In the genomic region with DNA sequence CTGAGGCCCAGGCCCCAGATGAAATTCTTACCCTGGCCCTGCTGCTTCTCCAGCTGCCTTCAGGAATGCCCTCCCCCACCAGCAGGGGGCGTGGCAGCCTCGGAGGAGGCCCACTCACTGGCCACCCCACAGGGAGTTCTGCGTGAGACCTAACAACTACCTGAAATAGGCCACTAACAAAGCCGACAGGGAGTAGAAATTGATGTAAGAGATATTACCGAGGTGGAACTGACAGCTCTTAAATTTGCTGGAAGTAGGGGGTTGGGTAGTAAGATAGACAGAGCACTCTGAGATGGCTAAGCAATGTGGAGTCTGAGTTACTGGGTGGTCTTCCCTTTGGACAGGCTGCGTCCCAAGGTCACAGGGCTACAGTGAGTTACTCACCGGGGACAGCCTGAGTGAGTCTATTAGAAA, we compare ENCODE assay signal across 1 cellular context.
TF ChIP-seq lines count a peak whose summit lies in the region.

No MANE protein-coding gene starts in this region.

TF ChIP-seq in K562, 482 proteins besides CTCF, POLR2A, EP300 and RAD21 (continued from another document):
- no peak for TF ChIP-seq GATAD2A (IDR thresholded peaks at IDR 0.05)
- no peak for TF ChIP-seq ZNF717 (CRISPR knock-in tag; IDR thresholded peaks at IDR 0.05)
- 0 out of 2 replicates have a peak, but pooled peaks have one; percentile 41 for TF ChIP-seq ARID2 (IDR thresholded peaks at IDR 0.05)
- TF ChIP-seq ZFP30 (CRISPR knock-in tag; IDR thresholded peaks at IDR 0.05; ENCODE audit: borderline replicate concordance), result no peak
- no peak for TF ChIP-seq COPS2 (conservative IDR thresholded peaks at IDR 0.05)
- TF ChIP-seq MXI1 (IDR thresholded peaks at IDR 0.05; ENCODE audit: low read depth, low read length), result no peak
- no peak for TF ChIP-seq SREBF2 (CRISPR knock-in tag; IDR thresholded peaks at IDR 0.05)
- TF ChIP-seq, protein P1, sequence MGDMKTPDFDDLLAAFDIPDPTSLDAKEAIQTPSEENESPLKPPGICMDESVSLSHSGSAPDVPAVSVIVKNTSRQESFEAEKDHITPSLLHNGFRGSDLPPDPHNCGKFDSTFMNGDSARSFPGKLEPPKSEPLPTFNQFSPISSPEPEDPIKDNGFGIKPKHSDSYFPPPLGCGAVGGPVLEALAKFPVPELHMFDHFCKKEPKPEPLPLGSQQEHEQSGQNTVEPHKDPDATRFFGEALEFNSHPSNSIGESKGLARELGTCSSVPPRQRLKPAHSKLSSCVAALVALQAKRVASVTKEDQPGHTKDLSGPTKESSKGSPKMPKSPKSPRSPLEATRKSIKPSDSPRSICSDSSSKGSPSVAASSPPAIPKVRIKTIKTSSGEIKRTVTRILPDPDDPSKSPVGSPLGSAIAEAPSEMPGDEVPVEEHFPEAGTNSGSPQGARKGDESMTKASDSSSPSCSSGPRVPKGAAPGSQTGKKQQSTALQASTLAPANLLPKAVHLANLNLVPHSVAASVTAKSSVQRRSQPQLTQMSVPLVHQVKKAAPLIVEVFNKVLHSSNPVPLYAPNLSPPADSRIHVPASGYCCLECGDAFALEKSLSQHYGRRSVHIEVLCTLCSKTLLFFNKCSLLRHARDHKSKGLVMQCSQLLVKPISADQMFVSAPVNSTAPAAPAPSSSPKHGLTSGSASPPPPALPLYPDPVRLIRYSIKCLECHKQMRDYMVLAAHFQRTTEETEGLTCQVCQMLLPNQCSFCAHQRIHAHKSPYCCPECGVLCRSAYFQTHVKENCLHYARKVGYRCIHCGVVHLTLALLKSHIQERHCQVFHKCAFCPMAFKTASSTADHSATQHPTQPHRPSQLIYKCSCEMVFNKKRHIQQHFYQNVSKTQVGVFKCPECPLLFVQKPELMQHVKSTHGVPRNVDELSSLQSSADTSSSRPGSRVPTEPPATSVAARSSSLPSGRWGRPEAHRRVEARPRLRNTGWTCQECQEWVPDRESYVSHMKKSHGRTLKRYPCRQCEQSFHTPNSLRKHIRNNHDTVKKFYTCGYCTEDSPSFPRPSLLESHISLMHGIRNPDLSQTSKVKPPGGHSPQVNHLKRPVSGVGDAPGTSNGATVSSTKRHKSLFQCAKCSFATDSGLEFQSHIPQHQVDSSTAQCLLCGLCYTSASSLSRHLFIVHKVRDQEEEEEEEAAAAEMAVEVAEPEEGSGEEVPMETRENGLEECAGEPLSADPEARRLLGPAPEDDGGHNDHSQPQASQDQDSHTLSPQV (IDR thresholded peaks at IDR 0.05), result no peak
- TF ChIP-seq ESRRB (CRISPR knock-in tag; IDR thresholded peaks at IDR 0.05; ENCODE audit: borderline replicate concordance), result no peak
- TF ChIP-seq, protein P2, sequence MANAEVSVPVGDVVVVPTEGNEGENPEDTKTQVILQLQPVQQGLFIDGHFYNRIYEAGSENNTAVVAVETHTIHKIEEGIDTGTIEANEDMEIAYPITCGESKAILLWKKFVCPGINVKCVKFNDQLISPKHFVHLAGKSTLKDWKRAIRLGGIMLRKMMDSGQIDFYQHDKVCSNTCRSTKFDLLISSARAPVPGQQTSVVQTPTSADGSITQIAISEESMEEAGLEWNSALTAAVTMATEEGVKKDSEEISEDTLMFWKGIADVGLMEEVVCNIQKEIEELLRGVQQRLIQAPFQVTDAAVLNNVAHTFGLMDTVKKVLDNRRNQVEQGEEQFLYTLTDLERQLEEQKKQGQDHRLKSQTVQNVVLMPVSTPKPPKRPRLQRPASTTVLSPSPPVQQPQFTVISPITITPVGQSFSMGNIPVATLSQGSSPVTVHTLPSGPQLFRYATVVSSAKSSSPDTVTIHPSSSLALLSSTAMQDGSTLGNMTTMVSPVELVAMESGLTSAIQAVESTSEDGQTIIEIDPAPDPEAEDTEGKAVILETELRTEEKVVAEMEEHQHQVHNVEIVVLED (CRISPR knock-in tag; IDR thresholded peaks at IDR 0.05), result no peak
- TF ChIP-seq, protein P3, sequence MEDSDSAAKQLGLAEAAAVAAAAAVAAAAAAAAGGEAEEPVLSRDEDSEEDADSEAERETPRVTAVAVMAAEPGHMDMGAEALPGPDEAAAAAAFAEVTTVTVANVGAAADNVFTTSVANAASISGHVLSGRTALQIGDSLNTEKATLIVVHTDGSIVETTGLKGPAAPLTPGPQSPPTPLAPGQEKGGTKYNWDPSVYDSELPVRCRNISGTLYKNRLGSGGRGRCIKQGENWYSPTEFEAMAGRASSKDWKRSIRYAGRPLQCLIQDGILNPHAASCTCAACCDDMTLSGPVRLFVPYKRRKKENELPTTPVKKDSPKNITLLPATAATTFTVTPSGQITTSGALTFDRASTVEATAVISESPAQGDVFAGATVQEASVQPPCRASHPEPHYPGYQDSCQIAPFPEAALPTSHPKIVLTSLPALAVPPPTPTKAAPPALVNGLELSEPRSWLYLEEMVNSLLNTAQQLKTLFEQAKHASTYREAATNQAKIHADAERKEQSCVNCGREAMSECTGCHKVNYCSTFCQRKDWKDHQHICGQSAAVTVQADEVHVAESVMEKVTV (CRISPR knock-in tag; IDR thresholded peaks at IDR 0.05), result peak; percentile 85
- TF ChIP-seq HDAC8 (tag; IDR thresholded peaks at IDR 0.05), result no peak
- TF ChIP-seq, protein P4, sequence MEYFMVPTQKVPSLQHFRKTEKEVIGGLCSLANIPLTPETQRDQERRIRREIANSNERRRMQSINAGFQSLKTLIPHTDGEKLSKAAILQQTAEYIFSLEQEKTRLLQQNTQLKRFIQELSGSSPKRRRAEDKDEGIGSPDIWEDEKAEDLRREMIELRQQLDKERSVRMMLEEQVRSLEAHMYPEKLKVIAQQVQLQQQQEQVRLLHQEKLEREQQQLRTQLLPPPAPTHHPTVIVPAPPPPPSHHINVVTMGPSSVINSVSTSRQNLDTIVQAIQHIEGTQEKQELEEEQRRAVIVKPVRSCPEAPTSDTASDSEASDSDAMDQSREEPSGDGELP (CRISPR knock-in tag; IDR thresholded peaks at IDR 0.05; ENCODE audit: borderline replicate concordance), result peak; percentile 31; the same call in 1 of the 2 replicates
- TF ChIP-seq FUS (optimal IDR thresholded peaks at IDR 0.05; ENCODE audit: low read depth, low read length), result no peak
- peak in 1 of 2 experiments; percentile 66; a peak in 2 of 4 replicates for TF ChIP-seq MAZ (CRISPR knock-in tag; conservative IDR thresholded peaks at IDR 0.05 in 1 of 2, IDR thresholded peaks at IDR 0.05 in 1 of 2)
- no peak for TF ChIP-seq SRSF9 (IDR thresholded peaks at IDR 0.05; ENCODE audit: borderline replicate concordance, low read depth, low read length)
- TF ChIP-seq, protein P5, sequence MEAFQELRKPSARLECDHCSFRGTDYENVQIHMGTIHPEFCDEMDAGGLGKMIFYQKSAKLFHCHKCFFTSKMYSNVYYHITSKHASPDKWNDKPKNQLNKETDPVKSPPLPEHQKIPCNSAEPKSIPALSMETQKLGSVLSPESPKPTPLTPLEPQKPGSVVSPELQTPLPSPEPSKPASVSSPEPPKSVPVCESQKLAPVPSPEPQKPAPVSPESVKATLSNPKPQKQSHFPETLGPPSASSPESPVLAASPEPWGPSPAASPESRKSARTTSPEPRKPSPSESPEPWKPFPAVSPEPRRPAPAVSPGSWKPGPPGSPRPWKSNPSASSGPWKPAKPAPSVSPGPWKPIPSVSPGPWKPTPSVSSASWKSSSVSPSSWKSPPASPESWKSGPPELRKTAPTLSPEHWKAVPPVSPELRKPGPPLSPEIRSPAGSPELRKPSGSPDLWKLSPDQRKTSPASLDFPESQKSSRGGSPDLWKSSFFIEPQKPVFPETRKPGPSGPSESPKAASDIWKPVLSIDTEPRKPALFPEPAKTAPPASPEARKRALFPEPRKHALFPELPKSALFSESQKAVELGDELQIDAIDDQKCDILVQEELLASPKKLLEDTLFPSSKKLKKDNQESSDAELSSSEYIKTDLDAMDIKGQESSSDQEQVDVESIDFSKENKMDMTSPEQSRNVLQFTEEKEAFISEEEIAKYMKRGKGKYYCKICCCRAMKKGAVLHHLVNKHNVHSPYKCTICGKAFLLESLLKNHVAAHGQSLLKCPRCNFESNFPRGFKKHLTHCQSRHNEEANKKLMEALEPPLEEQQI (IDR thresholded peaks at IDR 0.05), result no peak
- no peak for TF ChIP-seq ZNF354B (CRISPR knock-in tag; IDR thresholded peaks at IDR 0.05)
- no peak for TF ChIP-seq SMARCA5 (IDR thresholded peaks at IDR 0.05)
- TF ChIP-seq, protein P6, sequence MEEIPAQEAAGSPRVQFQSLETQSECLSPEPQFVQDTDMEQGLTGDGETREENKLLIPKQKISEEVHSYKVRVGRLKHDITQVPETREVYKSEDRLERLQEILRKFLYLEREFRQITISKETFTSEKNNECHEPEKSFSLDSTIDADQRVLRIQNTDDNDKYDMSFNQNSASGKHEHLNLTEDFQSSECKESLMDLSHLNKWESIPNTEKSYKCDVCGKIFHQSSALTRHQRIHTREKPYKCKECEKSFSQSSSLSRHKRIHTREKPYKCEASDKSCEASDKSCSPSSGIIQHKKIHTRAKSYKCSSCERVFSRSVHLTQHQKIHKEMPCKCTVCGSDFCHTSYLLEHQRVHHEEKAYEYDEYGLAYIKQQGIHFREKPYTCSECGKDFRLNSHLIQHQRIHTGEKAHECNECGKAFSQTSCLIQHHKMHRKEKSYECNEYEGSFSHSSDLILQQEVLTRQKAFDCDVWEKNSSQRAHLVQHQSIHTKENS (CRISPR knock-in tag; IDR thresholded peaks at IDR 0.05), result no peak
